27 cellular contexts compared by ENCODE assay signal in the genomic region with DNA sequence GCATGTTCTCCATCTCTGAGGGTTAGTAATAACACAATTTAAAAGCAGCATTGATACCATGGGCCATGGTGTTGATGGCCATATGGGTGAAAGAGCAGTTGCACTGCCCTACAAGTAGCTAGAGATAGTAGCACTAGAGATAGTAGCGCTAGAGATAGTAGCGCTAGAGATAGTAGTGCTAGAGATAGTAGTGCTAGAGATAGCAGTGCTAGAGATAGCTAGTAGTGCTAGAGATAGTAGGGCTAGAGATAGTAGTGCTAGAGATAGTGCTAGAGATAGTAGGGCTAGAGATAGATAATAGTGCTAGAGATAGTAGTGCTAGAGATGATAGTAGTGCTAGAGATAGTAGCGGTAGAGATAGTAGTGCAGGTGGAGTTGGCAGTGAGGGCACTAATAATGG. TPM values are rescaled to one million over a fixed set of nuclear protein-coding genes. Genes with fewer than 3 reads are reported as not detected.
A peak's percentile ranks its signal among the peaks of the same experiment; 100 is the strongest.
DNase-seq lines count a peak whose midpoint lies in the region; FAIRE-seq and TF ChIP-seq lines count a peak whose summit lies in the region.
"Had no signal": no experiment of that assay in that cellular context is flagged by ENCODE, and none has a peak within 500 bp of the region (broad histone marks: within the 10 kb centered on the region; RNA-seq: fewer than 3 reads in every experiment).

No MANE protein-coding gene starts in this region.

- no peak overlapping the region for H3K23ac ChIP-seq in mesendoderm (ENCODE audit: low read length)

- H3K9me3 ChIP-seq in HUES6 (ENCODE audit: control insufficient read depth, insufficient read depth, low read depth, low read length): no peaks in the 10 kb centered on the region
- H3K9me3 ChIP-seq: BE2C, BLaER1 had no signal

- H3K4ac ChIP-seq in mesendoderm (ENCODE audit: low read depth, low read length): no peak overlapping the region

- H4K5ac ChIP-seq in mesendoderm (ENCODE audit: low read length): no peak overlapping the region

- no peaks in the 10 kb centered on the region for H3K4me1 ChIP-seq in HUES6 (ENCODE audit: control insufficient read depth, insufficient read depth, low read length)
- H3K4me1 ChIP-seq in mesendoderm (ENCODE audit: control insufficient read depth, low read depth, low read length): no peaks in the 10 kb centered on the region
- H3K4me1 ChIP-seq: BE2C, BLaER1 had no signal

- no peak overlapping the region for H3K18ac ChIP-seq in mesendoderm (ENCODE audit: low read length)

- H2AK5ac ChIP-seq in mesendoderm (ENCODE audit: low read length): no peak overlapping the region

- POLR2A ChIA-PET in HEK293T (lab: Yijun Ruan, JAX): no interaction called here

- H3K79me1 ChIP-seq in mesendoderm (ENCODE audit: low read length): no peaks in the 10 kb centered on the region

- no peak for FAIRE-seq in RCC 7860 (lab: Jason Lieb, UNC)
- FAIRE-seq: A204.1, GM12878, GM12892, GM18507 had no signal

- H3K4me2 ChIP-seq in mesendoderm (ENCODE audit: low read length): no peak overlapping the region
- H3K4me2 ChIP-seq: BLaER1 had no signal

- H3K79me2 ChIP-seq in mesendoderm (ENCODE audit: control insufficient read depth, insufficient read depth, low read length): no peaks in the 10 kb centered on the region

- no peak overlapping the region for H3K27ac ChIP-seq in HUES6 (ENCODE audit: low read depth, low read length)
- H3K27ac ChIP-seq in mesendoderm (ENCODE audit: low read depth, low read length): no peak overlapping the region
- H3K27ac ChIP-seq: BLaER1 had no signal

- no peak overlapping the region for H4K8ac ChIP-seq in mesendoderm (ENCODE audit: low read depth, low read length)

- H3K9ac ChIP-seq in HUES6 (ENCODE audit: low read length): peak overlapping the region; percentile 72
- no peak overlapping the region for H3K9ac ChIP-seq in mesendoderm (ENCODE audit: low read length)
- H3K9ac ChIP-seq: BLaER1 had no signal

- no peak overlapping the region for H2BK5ac ChIP-seq in mesendoderm (ENCODE audit: low read length)

- DNase-seq in HEK293T (ENCODE audit: extremely low spot score): no peak
- peak; percentile 78 for DNase-seq in mesendoderm
- DNase-seq in RCC 7860 (ENCODE audit: low spot score): no peak
- no peak for DNase-seq in NCI-H2196 (lab: John Stamatoyannopoulos, UW; ENCODE audit: unreplicated experiment)
- DNase-seq: 8988T; ACHN; BE2C; C1 segment of cervical spinal cord; CD4-positive, alpha-beta memory T cell; CD4-positive, CD25-positive, alpha-beta regulatory T cell; CD8-positive, alpha-beta memory T cell; COR-L47; DMS 273 treated with DMSO at 0.1 percent for 48 hours; DMS153; DMS53; DMS79; DND-41; EL; GDM1 had no signal

- WGBS in mesendoderm (ENCODE audit: extremely low coverage, insufficient coverage, low lambda C conversion rate): no CpG with 5 or more reads among the region's 3 CpGs

- peaks cover 4% of the 10 kb centered on the region; the same call in 1 of the 2 replicates for H3K27me3 ChIP-seq in HUES6 (ENCODE audit: control insufficient read depth, insufficient read depth, low read length)
- H3K27me3 ChIP-seq in mesendoderm (ENCODE audit: insufficient read depth, low read length, poor library complexity): no peaks in the 10 kb centered on the region
- H3K27me3 ChIP-seq: BE2C, BLaER1 had no signal

- H3K36me3 ChIP-seq in HUES6 (ENCODE audit: control insufficient read depth, insufficient read depth, low read length) (no peaks in the 10 kb centered on the region), mesendoderm (ENCODE audit: control insufficient read depth, insufficient read depth, low read length) (no peaks in the 10 kb centered on the region)
- H3K36me3 ChIP-seq: BE2C, BLaER1 had no signal

- no peak overlapping the region for H2BK15ac ChIP-seq in mesendoderm (replicated peaks; ENCODE audit: low read depth)

- no peak overlapping the region for H3K4me3 ChIP-seq in HUES6 (ENCODE audit: low read depth, low read length)
- H3K4me3 ChIP-seq in mesendoderm (ENCODE audit: low read length): no peak overlapping the region
- H3K4me3 ChIP-seq: BLaER1, GM12878 had no signal

- H3K56ac ChIP-seq in mesendoderm (ENCODE audit: low read length): no peak overlapping the region

- CTCF ChIA-PET in HEK293T (lab: Yijun Ruan, JAX): no interaction called here

- no peak overlapping the region for H2BK120ac ChIP-seq in mesendoderm (ENCODE audit: low read depth, low read length)

TF ChIP-seq in HEK293T, 16 proteins besides CTCF, POLR2A, EP300 and RAD21:
- 0 out of 2 replicates have a peak, but pooled peaks have one; percentile 19 for TF ChIP-seq SUZ12 (IDR thresholded peaks at IDR 0.05)
- no peak for TF ChIP-seq NFRKB (IDR thresholded peaks at IDR 0.05)

RNA-seq across cellular contexts. Expression of gene KLHL14, which starts 39.5 kb away (rescaled TPM):
- polyA plus RNA-seq in mesendoderm (2013, experiment 1 of 2): 0.48 TPM
- 0.50 TPM for polyA plus RNA-seq in mesendoderm (2013, experiment 2 of 2)
- polyA plus RNA-seq: AG04450; CD14-positive monocyte; CD8-positive, alpha-beta memory T cell had no signal
